In genomic region chr22:18890510-18891192, GRCh38 we compare ENCODE assay signal across 9 cellular contexts. TPM values are rescaled to one million over a fixed set of nuclear protein-coding genes. Genes with fewer than 3 reads are reported as not detected.
A peak's percentile ranks its signal among the peaks of the same experiment; 100 is the strongest.
DNase-seq lines count a peak whose midpoint lies in the region; ATAC-seq, FAIRE-seq and TF ChIP-seq lines count a peak whose summit lies in the region.
"Not testable (repeated sequence)": the region's sequence is repeated elsewhere in the genome, so short reads cannot be mapped to it uniquely, and the experiment has no call there.
"Had no signal": no experiment of that assay in that cellular context is flagged by ENCODE, and none has a peak within 500 bp of the region (broad histone marks: within the 10 kb centered on the region; RNA-seq: fewer than 3 reads in every experiment).

No MANE protein-coding gene starts in this region.

- not testable (repeated sequence) for H3K36me3 Mint-ChIP-seq in astrocyte (ENCODE audit: low read depth, unreplicated experiment)

- H3K9me3 ChIP-seq in astrocyte (ENCODE audit: insufficient read depth, low read depth, low read length); endothelial cell of umbilical vein (replicated peaks; ENCODE audit: control insufficient read depth, insufficient read depth, low read length); kidney (ENCODE audit: control insufficient read depth in 1 of 2, low read length in 2 of 2); upper lobe of right lung: not testable (repeated sequence)

- not testable (repeated sequence) for H3K4me1 Mint-ChIP-seq in astrocyte (ENCODE audit: low read depth, unreplicated experiment)

- FAIRE-seq in GM12891 (lab: Jason Lieb, UNC) (peak; percentile 100), astrocyte (lab: Jason Lieb, UNC) (peak; percentile 94), endothelial cell of umbilical vein (lab: Jason Lieb, UNC) (peak; percentile 89), kidney (lab: Jason Lieb, UNC) (peak; percentile 99)

- not testable (repeated sequence) for H3K27ac ChIP-seq in astrocyte (ENCODE audit: low read depth, low read length); endothelial cell of umbilical vein (ENCODE audit: insufficient read depth, low read depth, low read length); kidney (ENCODE audit: low read depth in 2 of 2, low read length in 2 of 2); upper lobe of right lung

- not testable (repeated sequence) for H3K27ac Mint-ChIP-seq in astrocyte (ENCODE audit: unreplicated experiment)

- not testable (repeated sequence) for TF ChIP-seq CTCF in astrocyte (IDR thresholded peaks at IDR 0.05; ENCODE audit: insufficient read depth, low read depth, low read length); endothelial cell of umbilical vein (IDR thresholded peaks at IDR 0.05; ENCODE audit: extremely low read depth in 1 of 2, insufficient read depth in 1 of 2, low read depth in 1 of 2, low read length in 2 of 2); kidney (IDR thresholded peaks at IDR 0.05; ENCODE audit: borderline replicate concordance, extremely low read depth, insufficient read depth); upper lobe of right lung (IDR thresholded peaks at IDR 0.05)

- not testable (repeated sequence) for H3K4me1 ChIP-seq in astrocyte (ENCODE audit: insufficient read depth, low read length); endothelial cell of umbilical vein (ENCODE audit: control insufficient read depth, extremely low read depth, insufficient read depth, low read length); kidney (ENCODE audit: control insufficient read depth in 1 of 2, insufficient read depth in 1 of 2, low read depth in 1 of 2, low read length in 2 of 2); upper lobe of right lung

- CTCF ChIA-PET in endothelial cell of umbilical vein (lab: Charles Lee), result not testable (repeated sequence)

- BruUV-seq in endothelial cell of umbilical vein (replicated peaks; lab: Mats Ljungman, UMichigan), result not testable (repeated sequence)

- H2AFZ ChIP-seq in astrocyte (ENCODE audit: low read depth, low read length); endothelial cell of umbilical vein (ENCODE audit: low read depth, low read length): not testable (repeated sequence)

- H4K20me1 ChIP-seq in astrocyte (ENCODE audit: insufficient read depth, low read length); endothelial cell of umbilical vein (replicated peaks; ENCODE audit: control insufficient read depth, extremely low read depth, insufficient read depth, low read length): not testable (repeated sequence)

- H3K9me1 ChIP-seq in endothelial cell of umbilical vein (replicated peaks; ENCODE audit: control insufficient read depth, extremely low read depth, insufficient read depth, low read length), result not testable (repeated sequence)

- POLR2A ChIA-PET in endothelial cell of umbilical vein (lab: Charles Lee), result not testable (repeated sequence)

- H3K9ac ChIP-seq in astrocyte (ENCODE audit: low read length); endothelial cell of umbilical vein (replicated peaks; ENCODE audit: extremely low read depth, insufficient read depth, low read length); kidney (ENCODE audit: low read length in 2 of 2): not testable (repeated sequence)

- not testable (repeated sequence) for DNase-seq in GM12891 (ENCODE audit: insufficient read length, low spot score); astrocyte (ENCODE audit: low read depth); endothelial cell of umbilical vein (ENCODE audit: low read depth, low spot score); kidney; upper lobe of right lung

- not testable (repeated sequence) for TF ChIP-seq POLR2A in GM12891 (IDR thresholded peaks at IDR 0.05; ENCODE audit: low read depth, low read length); endothelial cell of umbilical vein (IDR thresholded peaks at IDR 0.05; ENCODE audit: low read depth, low read length)

- H3K4me2 ChIP-seq in astrocyte (ENCODE audit: low read length); endothelial cell of umbilical vein (ENCODE audit: insufficient read depth, low read length): not testable (repeated sequence)

- not testable (repeated sequence) for H3K27me3 ChIP-seq in astrocyte (ENCODE audit: insufficient read depth, low read length); endothelial cell of umbilical vein (ENCODE audit: control insufficient read depth in 2 of 2, insufficient read depth in 2 of 2, low read length in 2 of 2); upper lobe of right lung

- not testable (repeated sequence) for H3K4me3 Mint-ChIP-seq in astrocyte (ENCODE audit: unreplicated experiment)

- ATAC-seq in GM19397 (IDR thresholded peaks at IDR 0.05; ENCODE audit: unreplicated experiment) (peak; percentile 82), GM21619 (IDR thresholded peaks at IDR 0.05; ENCODE audit: unreplicated experiment) (peak; percentile 69), HG02973 (IDR thresholded peaks at IDR 0.05; ENCODE audit: unreplicated experiment) (peak; percentile 60), upper lobe of right lung (peak; percentile 63)

- dilution Hi-C loops in endothelial cell of umbilical vein (cut with MboI; ENCODE audit: extremely low pct_ligation_motif_present, low sequenced_read_pairs), result not testable (repeated sequence)

- H3K36me3 ChIP-seq in astrocyte (ENCODE audit: insufficient read depth, low read length); endothelial cell of umbilical vein (ENCODE audit: control insufficient read depth in 2 of 2, extremely low read depth in 1 of 2, insufficient read depth in 2 of 2, low read length in 2 of 2); kidney (ENCODE audit: control insufficient read depth in 1 of 2, insufficient read depth in 2 of 2, low read length in 2 of 2); upper lobe of right lung: not testable (repeated sequence)

- H3K9me3 Mint-ChIP-seq in astrocyte (ENCODE audit: unreplicated experiment), result not testable (repeated sequence)

- intact Hi-C loops in endothelial cell of umbilical vein (cut with micrococcal nuclease); kidney (cut with DNase I); upper lobe of right lung (cut with DNase I): not testable (repeated sequence)

- H3K4me3 ChIP-seq in astrocyte (ENCODE audit: insufficient read depth, low read depth, low read length); endothelial cell of umbilical vein (replicated peaks in 1 of 3; ENCODE audit: insufficient read depth in 1 of 3, low read depth in 1 of 3, low read length in 3 of 3); kidney (ENCODE audit: low read length in 2 of 2); upper lobe of right lung: not testable (repeated sequence)

- not testable (repeated sequence) for H3K79me2 ChIP-seq in astrocyte (ENCODE audit: insufficient read depth, low read length); endothelial cell of umbilical vein (ENCODE audit: control insufficient read depth, insufficient read depth, low read length)

- not testable (repeated sequence) for H3K27me3 Mint-ChIP-seq in astrocyte (ENCODE audit: low read depth, unreplicated experiment)

RNA-seq across cellular contexts. Expression of gene DGCR6, which starts 15.5 kb away (rescaled TPM):
- polyA plus RNA-seq in GM12891 (2012; ENCODE audit: low read depth, missing spikeins), result 0.18 TPM
- total RNA-seq in astrocyte (1.3 and 2.5 TPM in 2 replicates), endothelial cell of umbilical vein (0.44 and 0.95 TPM in 2 replicates), kidney (1.7 TPM), upper lobe of right lung (3.1 TPM)
- polyA plus RNA-seq in endothelial cell of umbilical vein (0.70 and 1.1 TPM in 2 replicates), kidney (ENCODE audit: insufficient read depth, low read depth, low replicate concordance) (3.7 TPM)
- polyA plus RNA-seq in endothelial cell of umbilical vein (2011; cell fraction: cytosol; rRNA removed), result 0.56 and 0.66 TPM in 2 replicates
- 2.1 and 2.2 TPM in 2 replicates for polyA plus RNA-seq in endothelial cell of umbilical vein (2011; cell fraction: nucleus; rRNA removed)
- 0.12 and 0.30 TPM in 2 replicates for polyA plus RNA-seq in endothelial cell of umbilical vein (2012)
- polyA minus RNA-seq in endothelial cell of umbilical vein, result 0.17 and 0.49 TPM in 2 replicates
- not detected for polyA minus RNA-seq in endothelial cell of umbilical vein (2011; cell fraction: cytosol; rRNA and poly(A)+ RNA removed)
- polyA minus RNA-seq in endothelial cell of umbilical vein (2011; cell fraction: nucleus; rRNA and poly(A)+ RNA removed), result 0.34 and 0.77 TPM in 2 replicates

RNA-seq across cellular contexts. Expression of gene PRODH, which starts 45.4 kb away (rescaled TPM):
- polyA plus RNA-seq in GM12891 (2012; ENCODE audit: low read depth, missing spikeins), result not detected
- total RNA-seq in astrocyte, result 1.2 and 1.4 TPM in 2 replicates
- not detected in 2 replicates for total RNA-seq in endothelial cell of umbilical vein
- 0.03 TPM in 1 of 2 replicates, not detected in the other for polyA plus RNA-seq in endothelial cell of umbilical vein
- not detected in 2 replicates for polyA plus RNA-seq in endothelial cell of umbilical vein (2011; cell fraction: cytosol; rRNA removed)
- polyA plus RNA-seq in endothelial cell of umbilical vein (2011; cell fraction: nucleus; rRNA removed), result 0.32 and 0.33 TPM in 2 replicates
- polyA plus RNA-seq in endothelial cell of umbilical vein (2012), result not detected in 2 replicates
- polyA minus RNA-seq in endothelial cell of umbilical vein, result 0.08 and 0.10 TPM in 2 replicates
- not detected for polyA minus RNA-seq in endothelial cell of umbilical vein (2011; cell fraction: cytosol; rRNA and poly(A)+ RNA removed)
- polyA minus RNA-seq in endothelial cell of umbilical vein (2011; cell fraction: nucleus; rRNA and poly(A)+ RNA removed), result not detected in 2 replicates
- 6.7 TPM for total RNA-seq in kidney
- polyA plus RNA-seq in kidney (ENCODE audit: insufficient read depth, low read depth, low replicate concordance), result 8.2 TPM
- 60.9 TPM for total RNA-seq in upper lobe of right lung
- total RNA-seq: LHCN-M2 had no signal
